Comparison of ENCODE assay signal across 12 cellular contexts in the genomic region with DNA sequence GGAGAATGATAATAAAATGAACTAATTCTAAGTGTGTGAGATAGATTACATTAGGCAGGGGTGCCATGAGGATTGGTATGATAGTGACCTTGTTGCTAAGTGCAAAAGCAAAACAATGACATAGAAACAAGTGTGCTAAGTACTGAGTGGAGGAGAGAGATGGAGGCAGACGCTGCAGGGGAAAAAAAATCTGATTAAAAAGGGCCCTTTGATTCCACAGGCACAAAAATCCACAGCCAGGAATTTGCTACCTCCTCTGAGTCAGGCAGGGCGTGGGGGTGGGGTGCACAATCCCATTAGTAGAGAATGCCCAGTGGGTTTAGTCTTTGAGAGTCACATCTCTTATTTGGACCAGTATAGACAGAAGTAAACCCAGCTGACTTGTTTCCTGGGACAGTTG. TPM values are rescaled to one million over a fixed set of nuclear protein-coding genes. Genes with fewer than 3 reads are reported as not detected.
A peak's percentile ranks its signal among the peaks of the same experiment; 100 is the strongest.
DNase-seq lines count a peak whose midpoint lies in the region; ATAC-seq, FAIRE-seq and TF ChIP-seq lines count a peak whose summit lies in the region.
"Had no signal": no experiment of that assay in that cellular context is flagged by ENCODE, and none has a peak within 500 bp of the region (broad histone marks: within the 10 kb centered on the region; RNA-seq: fewer than 3 reads in every experiment).

A gene with protein sequence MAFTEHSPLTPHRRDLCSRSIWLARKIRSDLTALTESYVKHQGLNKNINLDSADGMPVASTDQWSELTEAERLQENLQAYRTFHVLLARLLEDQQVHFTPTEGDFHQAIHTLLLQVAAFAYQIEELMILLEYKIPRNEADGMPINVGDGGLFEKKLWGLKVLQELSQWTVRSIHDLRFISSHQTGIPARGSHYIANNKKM (plus strand): TSS at position 322 of the 400 bp plus-strand sequence. CDS start 88 bp downstream, outside the sequence.

- TF ChIP-seq EP300 in H1 (IDR thresholded peaks at IDR 0.05; ENCODE audit: borderline replicate concordance in 1 of 2, low read depth in 2 of 2, low read length in 2 of 2), result no peak

- no peaks in the 10 kb centered on the region for H3K9me3 Mint-ChIP-seq in neural progenitor cell

- H2BK20ac ChIP-seq in H1 (ENCODE audit: low read length), result no peak within 1 kb of the TSS

- H2BK5ac ChIP-seq in H1 (ENCODE audit: low read depth, low read length), result no peak within 1 kb of the TSS

- H3K23ac ChIP-seq in H1 (ENCODE audit: insufficient read length), result no peak within 1 kb of the TSS

- peaks cover 33% of the 10 kb centered on the region for H3F3A ChIP-seq in MM.1S (ENCODE audit: insufficient read depth, low read length)
- no peaks in the 10 kb centered on the region for H3F3A ChIP-seq in neural progenitor cell (ENCODE audit: low read depth)

- no peak within 1 kb of the TSS for H3K56ac ChIP-seq in H1 (replicated peaks; ENCODE audit: insufficient read length, low read depth, low read length)

- no peak within 1 kb of the TSS for H3K18ac ChIP-seq in H1 (ENCODE audit: extremely low read depth, low read length)

- peak in 1 of 2 experiments; percentile 15; a peak in 1 of 3 replicates for TF ChIP-seq POLR2A in H1 (IDR thresholded peaks at IDR 0.05; ENCODE audit: control extremely low read depth in 1 of 2, low read depth in 2 of 2, low read length in 2 of 2)

- peaks cover 51% of the 10 kb centered on the region for H3K4me1 ChIP-seq in MM.1S (ENCODE audit: low read length)
- no peaks in the 10 kb centered on the region; a peak in 1 of 7 replicates for H3K4me1 ChIP-seq in H1 (replicated peaks in 1 of 4; ENCODE audit: control insufficient read depth in 3 of 4, insufficient read depth in 4 of 4, low read length in 3 of 4)
- H3K4me1 ChIP-seq in neural progenitor cell, result no peaks in the 10 kb centered on the region

- H2BK12ac ChIP-seq in H1 (ENCODE audit: low read depth, low read length), result no peak within 1 kb of the TSS

- no peak within 1 kb of the TSS for H4K8ac ChIP-seq in H1 (ENCODE audit: extremely low read depth, insufficient read depth, low read length)

- peaks cover 47% of the 10 kb centered on the region for H3K36me3 Mint-ChIP-seq in neural progenitor cell

- peak within 1 kb of the TSS; percentile 19; the same call in 1 of the 2 replicates for H3K9ac ChIP-seq in MM.1S (ENCODE audit: low read length)
- no peak within 1 kb of the TSS for H3K9ac ChIP-seq in H1 (replicated peaks in 1 of 4; ENCODE audit: extremely low read depth in 1 of 4, low read depth in 3 of 4, low read length in 3 of 4)
- no peak within 1 kb of the TSS for H3K9ac ChIP-seq in neural progenitor cell

- H3K36me3 ChIP-seq in MM.1S (replicated peaks; ENCODE audit: insufficient read depth, low read length) (peaks cover 5% of the 10 kb centered on the region; the same call in 1 of the 2 replicates), H1 (ENCODE audit: control insufficient read depth in 2 of 4, insufficient read depth in 4 of 4, low read length in 3 of 4) (peaks cover 18 to 66% (median 45%) of the 10 kb centered on the region in 4 experiments), neural progenitor cell (peaks cover 16% of the 10 kb centered on the region)

- ATAC-seq in HG03442 (IDR thresholded peaks at IDR 0.05; ENCODE audit: unreplicated experiment), result no peak
- no peak for ATAC-seq in HG02588 (IDR thresholded peaks at IDR 0.05; ENCODE audit: unreplicated experiment)
- ATAC-seq: lower lobe of right lung had no signal

- no peak within 1 kb of the TSS for H3K4ac ChIP-seq in H1 (replicated peaks; ENCODE audit: insufficient read length, low read depth, low read length)

- H4K20me1 ChIP-seq in MM.1S (ENCODE audit: insufficient read depth, low read length) (no peaks in the 10 kb centered on the region), H1 (replicated peaks in 1 of 2; ENCODE audit: control insufficient read depth in 1 of 2, insufficient read depth in 2 of 2, low read length in 2 of 2) (peaks cover 0 to 7% of the 10 kb centered on the region in 2 experiments), neural progenitor cell (ENCODE audit: low read depth) (no peaks in the 10 kb centered on the region)

- H3K4me2 ChIP-seq in MM.1S (ENCODE audit: low read depth, low read length) (peak within 1 kb of the TSS; percentile 43), H1 (ENCODE audit: insufficient read depth in 1 of 2, low read depth in 2 of 2, low read length in 2 of 2) (no peak within 1 kb of the TSS), neural progenitor cell (no peak within 1 kb of the TSS)

- H3K27ac ChIP-seq in MM.1S (ENCODE audit: low read length), result peak within 1 kb of the TSS; percentile 64
- no peak within 1 kb of the TSS for H3K27ac ChIP-seq in H1 (ENCODE audit: low read depth, low read length)
- H3K27ac ChIP-seq in neural progenitor cell, result peak within 1 kb of the TSS; percentile 53
- H3K27ac ChIP-seq: 22Rv1, lower lobe of right lung had no signal

- H4K5ac ChIP-seq in H1 (ENCODE audit: insufficient read length, low read depth, low read length), result no peak within 1 kb of the TSS

- no peaks in the 10 kb centered on the region for H3K4me1 Mint-ChIP-seq in neural progenitor cell

- whole genome bisulfite sequencing in H1 (ENCODE audit: extremely low coverage in 1 of 2, insufficient coverage in 1 of 2, insufficient read length in 1 of 2, insufficient replicate concordance in 2 of 2, low coverage in 1 of 2, low lambda C conversion rate in 2 of 2, missing lambda C conversion rate in 1 of 2), 2 experiments, result 95% methylated on average over 2 of the region's 2 CpGs; no CpG with 5 or more reads in 1 of the 2 experiments

- H3K9me3 ChIP-seq in MM.1S (replicated peaks; ENCODE audit: insufficient read depth, low read length), result no peaks in the 10 kb centered on the region
- H3K9me3 ChIP-seq in H1 (ENCODE audit: insufficient read depth in 2 of 2, low read depth in 1 of 2, low read length in 1 of 2), result no peaks in the 10 kb centered on the region
- no peaks in the 10 kb centered on the region for H3K9me3 ChIP-seq in neural progenitor cell (ENCODE audit: low read depth)
- H3K9me3 ChIP-seq: lower lobe of right lung had no signal

- no peaks in the 10 kb centered on the region for H3K79me1 ChIP-seq in H1 (ENCODE audit: low read depth, low read length)

- no peak within 1 kb of the TSS for H3K4me3 Mint-ChIP-seq in neural progenitor cell

- H3K23me2 ChIP-seq in H1 (ENCODE audit: low read depth, low read length), result no peaks in the 10 kb centered on the region

- no peak within 1 kb of the TSS for H2BK120ac ChIP-seq in H1 (replicated peaks; ENCODE audit: low read depth, low read length)

- no peak within 1 kb of the TSS for H4K91ac ChIP-seq in H1 (replicated peaks; ENCODE audit: insufficient read length, low read length)

- TF ChIP-seq RAD21 in H1 (IDR thresholded peaks at IDR 0.05 in 1 of 2, conservative IDR thresholded peaks at IDR 0.05 in 1 of 2; ENCODE audit: low read depth in 2 of 2, low read length in 2 of 2), result no peak

- H3K27me3 ChIP-seq in MM.1S (replicated peaks; ENCODE audit: insufficient read depth, low read length) (no peaks in the 10 kb centered on the region), H1 (replicated peaks in 1 of 4; ENCODE audit: control insufficient read depth in 3 of 4, extremely low read depth in 1 of 4, insufficient read depth in 3 of 4, low read length in 3 of 4) (no peaks in the 10 kb centered on the region), neural progenitor cell (no peaks in the 10 kb centered on the region)

- no peak for TF ChIP-seq CTCF in MM.1S (IDR thresholded peaks at IDR 0.05; ENCODE audit: low read length)
- no peak for TF ChIP-seq CTCF in H1 (IDR thresholded peaks at IDR 0.05; ENCODE audit: control extremely low read depth in 1 of 3, insufficient read depth in 1 of 3, low read depth in 1 of 3, low read length in 3 of 3)
- no peak for TF ChIP-seq CTCF in neural progenitor cell (IDR thresholded peaks at IDR 0.05)

- no peak within 1 kb of the TSS for H3K14ac ChIP-seq in H1 (ENCODE audit: insufficient read length)

- H3K79me2 ChIP-seq in MM.1S (ENCODE audit: low read length) (peaks cover 43% of the 10 kb centered on the region), H1 (ENCODE audit: control insufficient read depth in 1 of 2, insufficient read depth in 2 of 2, low read length in 2 of 2) (no peaks in the 10 kb centered on the region), neural progenitor cell (ENCODE audit: low read depth) (no peaks in the 10 kb centered on the region)

- H2AFZ ChIP-seq in MM.1S (ENCODE audit: low read length) (no peak within 1 kb of the TSS), H1 (ENCODE audit: low read length) (no peak within 1 kb of the TSS), neural progenitor cell (replicated peaks) (no peak within 1 kb of the TSS)

- no peak within 1 kb of the TSS for H2BK15ac ChIP-seq in H1 (ENCODE audit: low read length)

- POLR2A ChIA-PET in H1 (lab: Charles Lee; ENCODE audit: partially characterized antibody), result interaction anchor here (1.0 kb wide), 1 partner anchor 274 kb away, joined by 3 read pairs; no protein-coding TSS in a partner anchor

- H3K4me3 ChIP-seq in MM.1S (ENCODE audit: low read length) (peak within 1 kb of the TSS; percentile 30), H1 (ENCODE audit: extremely low read depth in 1 of 4, insufficient read depth in 2 of 4, low read depth in 3 of 4, low read length in 4 of 4) (no peak within 1 kb of the TSS), neural progenitor cell (no peak within 1 kb of the TSS)
- H3K4me3 ChIP-seq: lower lobe of right lung had no signal

- no peak within 1 kb of the TSS for H2AK5ac ChIP-seq in H1 (ENCODE audit: low read depth, low read length)

- FAIRE-seq in H1 (lab: Jason Lieb, UNC), result no peak

- no peaks in the 10 kb centered on the region for H3K27me3 Mint-ChIP-seq in neural progenitor cell (ENCODE audit: insufficient read depth, low read depth)

- H3K27ac Mint-ChIP-seq in neural progenitor cell, result no peak within 1 kb of the TSS

- peak; percentile 18 for DNase-seq in NCI-H146 (lab: John Stamatoyannopoulos, UW)
- no peak for DNase-seq in NCI-H146 treated with DMSO at 0.1 percent for 48 hours (lab: John Stamatoyannopoulos, UW; ENCODE audit: unreplicated experiment)
- no peak for DNase-seq in MM.1S
- no peak for DNase-seq in H1 (ENCODE audit: low read depth in 1 of 2, low spot score in 2 of 2)
- no peak for DNase-seq in neural progenitor cell (ENCODE audit: low spot score)
- DNase-seq in mesenteric fat pad (ENCODE audit: low spot score), result no peak
- DNase-seq: DMS79, lower lobe of right lung, T-helper 9 cell had no signal

- CTCF ChIA-PET in H1 (lab: Charles Lee; ENCODE audit: partially characterized antibody), result interaction anchor here (0.9 to 1.1 kb wide), 3 partner anchors 10 to 514 kb away, joined by 3 to 4 read pairs (median 4); no protein-coding TSS in a partner anchor

- H3K9me2 ChIP-seq in MM.1S (replicated peaks; ENCODE audit: insufficient read depth, low read length), result no peaks in the 10 kb centered on the region

RNA-seq across cellular contexts. Expression of the gene that starts here (rescaled TPM):
- total RNA-seq in H1 (2021; fragmentation: NEBNext Ultra II Directional; extraction: Animal tissue kit (Norgen Biotek cat#: 25700)), result 1.5 and 1.9 TPM in 2 replicates
- polyA plus RNA-seq in H1 (2011; rRNA removed), result 0.33 and 0.41 TPM in 2 replicates
- polyA plus RNA-seq in H1 (2011; cell fraction: cytosol; rRNA removed), result 0.37 TPM
- polyA plus RNA-seq in H1 (2011; cell fraction: nucleus; rRNA removed), result 1.3 TPM
- polyA plus RNA-seq in H1 (2012, experiment 1 of 2), result 0.27 to 1.7 TPM (median 0.62 TPM) in 4 replicates
- polyA plus RNA-seq in H1 (2012, experiment 2 of 2), result not detected
- 0.51 TPM for polyA plus RNA-seq in H1 (2013, experiment 1 of 2)
- polyA plus RNA-seq in H1 (2013, experiment 2 of 2), result 0.40 TPM
- polyA minus RNA-seq in H1 (2011; rRNA and poly(A)+ RNA removed), result 3.0 and 4.6 TPM in 2 replicates
- polyA minus RNA-seq in H1 (2011; cell fraction: cytosol; rRNA and poly(A)+ RNA removed), result 2.1 TPM
- 26.0 TPM for polyA minus RNA-seq in H1 (2011; cell fraction: nucleus; rRNA and poly(A)+ RNA removed)
- total RNA-seq in neural progenitor cell (ENCODE audit: low replicate concordance), result 1.6 and 4.2 TPM in 2 replicates
- 2.2 TPM for total RNA-seq in mesenteric fat pad
